In genomic region chr1:173821680-173822079, GRCh38 we compare ENCODE assay signal across 22 cellular contexts. TPM values are rescaled to one million over a fixed set of nuclear protein-coding genes. Genes with fewer than 3 reads are reported as not detected.
DNase-seq lines count a peak whose midpoint lies in the region; ATAC-seq and TF ChIP-seq lines count a peak whose summit lies in the region.
"Had no signal": no experiment of that assay in that cellular context is flagged by ENCODE, and none has a peak within 500 bp of the region (broad histone marks: within the 10 kb centered on the region; RNA-seq: fewer than 3 reads in every experiment).

No MANE protein-coding gene starts in this region.

- peaks cover 0 to 7% (median 0%) of the 10 kb centered on the region in 11 experiments; a peak in 2 of 22 replicates for H4K20me1 ChIP-seq in BLaER1 treated with 17β-estradiol and CSF1 and Interleukin-3, amounts not matched to agents 10 nM and 100 nM
- H4K20me1 ChIP-seq in PC-9 (ENCODE audit: insufficient read depth), result no peaks in the 10 kb centered on the region

- DNase-seq in Caco-2 (no peak), PC-9 (no peak), HuH-7.5 (ENCODE audit: low spot score) (no peak), NCI-H1092 treated with DMSO at 0.1 percent for 48 hours (lab: John Stamatoyannopoulos, UW) (no peak), Right ventricle myocardium superior (no peak)
- no peak for DNase-seq in central memory CD8-positive, alpha-beta T cell (ENCODE audit: low spot score in 2 of 2)
- DNase-seq: activated CD4-positive, alpha-beta T cell treated with anti-CD3 and anti-CD28 coated beads, Interleukin-2, amount 50 U/mL, for 1 hour; activated CD8-positive, alpha-beta memory T cell treated with anti-CD3 and anti-CD28 coated beads, Interleukin-2, amount 50 U/mL, for 4 hours; amygdala; NCI-H1092; NCI-H1930; NCI-H2227 treated with DMSO at 0.1 percent for 48 hours; NCI-H748 treated with DMSO at 0.1 percent for 48 hours; occipital lobe; SIG-M5; small intestine; stimulated activated CD4-positive, alpha-beta T cell treated with anti-CD3 and anti-CD28 coated beads, Interleukin-2, amount 100 ng/mL, for 24 hours had no signal

- BruUV-seq in Caco-2 (replicated peaks; lab: Mats Ljungman, UMichigan) (no TSS peak), PC-9 (replicated peaks; lab: Mats Ljungman, UMichigan) (no TSS peak)

- H3K9ac ChIP-seq in BLaER1 treated with 17β-estradiol and CSF1 and Interleukin-3, amounts not matched to agents 10 nM and 100 nM, result 0 out of 22 replicates have a peak overlapping the region, but pooled peaks of 1 of the 11 experiments have one; percentile 38

- peaks cover 18% of the 10 kb centered on the region; the same call in 1 of the 2 replicates for H3F3A ChIP-seq in PC-9 (ENCODE audit: insufficient read depth, low read depth)

- H3K27me3 Mint-ChIP-seq in Caco-2 (ENCODE audit: insufficient read depth, unreplicated experiment), result no peaks in the 10 kb centered on the region
- no peaks in the 10 kb centered on the region for H3K27me3 Mint-ChIP-seq in central memory CD8-positive, alpha-beta T cell
- H3K27me3 Mint-ChIP-seq: dendritic cell treated with granulocyte-macrophage colony-stimulating factor and Interleukin-4, amounts not matched to agents 40 ng/mL and 50 ng/mL, for 4 days had no signal

- peaks cover 0 to 27% (median 23%) of the 10 kb centered on the region in 11 experiments; a peak in 20 of 22 replicates for H3K9me3 ChIP-seq in BLaER1 treated with 17β-estradiol and CSF1 and Interleukin-3, amounts not matched to agents 10 nM and 100 nM (replicated peaks in 1 of 11)
- H3K9me3 ChIP-seq in Caco-2, result no peaks in the 10 kb centered on the region
- H3K9me3 ChIP-seq in PC-9 (ENCODE audit: insufficient read depth, low read depth), result no peaks in the 10 kb centered on the region
- H3K9me3 ChIP-seq: thoracic aorta had no signal

- peaks cover 33% of the 10 kb centered on the region for H3K4me1 Mint-ChIP-seq in Caco-2 (ENCODE audit: low read depth, unreplicated experiment)
- peaks cover 48% of the 10 kb centered on the region for H3K4me1 Mint-ChIP-seq in central memory CD8-positive, alpha-beta T cell

- no peaks in the 10 kb centered on the region for H3K9me2 ChIP-seq in PC-9 (ENCODE audit: insufficient read depth)

- H2AFZ ChIP-seq in PC-9, result no peak overlapping the region

- H3K9me3 Mint-ChIP-seq in Caco-2 (ENCODE audit: unreplicated experiment), result no peaks in the 10 kb centered on the region
- no peaks in the 10 kb centered on the region for H3K9me3 Mint-ChIP-seq in central memory CD8-positive, alpha-beta T cell
- H3K9me3 Mint-ChIP-seq: dendritic cell treated with granulocyte-macrophage colony-stimulating factor and Interleukin-4, amounts not matched to agents 40 ng/mL and 50 ng/mL, for 4 days; stimulated activated effector memory CD8-positive, alpha-beta T cell treated with anti-CD3 and anti-CD28 coated beads, Interleukin-12 subunit alpha, Interleukin-12 subunit beta, amount 100 ng/mL, for 72 hours had no signal

- ATAC-seq in central memory CD8-positive, alpha-beta T cell (replicated peaks; ENCODE audit: extremely low read depth, poor library complexity, severe bottlenecking), result no peak
- no peak for ATAC-seq in Right ventricle myocardium superior (ENCODE audit: poor library complexity)
- ATAC-seq: stimulated activated effector memory CD8-positive, alpha-beta T cell treated with anti-CD3 and anti-CD28 coated beads, Interleukin-12 subunit alpha, Interleukin-12 subunit beta, amount 100 ng/mL, for 72 hours had no signal

- H3K27ac Mint-ChIP-seq in Caco-2 (ENCODE audit: unreplicated experiment), result peak overlapping the region; percentile 13
- peak overlapping the region; percentile 49 for H3K27ac Mint-ChIP-seq in central memory CD8-positive, alpha-beta T cell (ENCODE audit: low read depth)
- H3K27ac Mint-ChIP-seq: dendritic cell treated with granulocyte-macrophage colony-stimulating factor and Interleukin-4, amounts not matched to agents 40 ng/mL and 50 ng/mL, for 4 days; stimulated activated effector memory CD8-positive, alpha-beta T cell treated with anti-CD3 and anti-CD28 coated beads, Interleukin-12 subunit alpha, Interleukin-12 subunit beta, amount 100 ng/mL, for 72 hours had no signal

- H3K4me3 ChIP-seq in BLaER1 treated with 17β-estradiol and CSF1 and Interleukin-3, amounts not matched to agents 10 nM and 100 nM, result 0 out of 20 replicates have a peak overlapping the region, but pooled peaks of 1 of the 10 experiments have one; percentile 8
- H3K4me3 ChIP-seq in Caco-2 (ENCODE audit: low read depth, low read length) (no peak overlapping the region), PC-9 (no peak overlapping the region; the same call in 1 of the 2 replicates)
- H3K4me3 ChIP-seq: thoracic aorta had no signal

- peaks cover 22 to 42% (median 39%) of the 10 kb centered on the region in 10 experiments for H3K4me1 ChIP-seq in BLaER1 treated with 17β-estradiol and CSF1 and Interleukin-3, amounts not matched to agents 10 nM and 100 nM
- H3K4me1 ChIP-seq in Caco-2, result peaks cover 16% of the 10 kb centered on the region
- peaks cover 17% of the 10 kb centered on the region for H3K4me1 ChIP-seq in PC-9 (replicated peaks; ENCODE audit: insufficient read depth)

- H3K4me3 Mint-ChIP-seq in Caco-2 (ENCODE audit: unreplicated experiment), result peak overlapping the region; percentile 100
- H3K4me3 Mint-ChIP-seq in central memory CD8-positive, alpha-beta T cell, result no peak overlapping the region
- H3K4me3 Mint-ChIP-seq: dendritic cell treated with granulocyte-macrophage colony-stimulating factor and Interleukin-4, amounts not matched to agents 40 ng/mL and 50 ng/mL, for 4 days had no signal

- H3K4me2 ChIP-seq in BLaER1 treated with 17β-estradiol and CSF1 and Interleukin-3, amounts not matched to agents 10 nM and 100 nM, result peak overlapping the region in 10 of 11 experiments; percentile 26 to 97 (median 87); a peak in 14 of 22 replicates
- 0 out of 2 replicates have a peak overlapping the region, but pooled peaks have one; percentile 95 for H3K4me2 ChIP-seq in PC-9

- CTCF ChIA-PET in Caco-2 (lab: Charles Lee), result no interaction called here
- CTCF ChIA-PET in PC-9 (lab: Charles Lee), result interaction anchor here (0.7 kb wide), 1 partner anchor 864 kb away, joined by 8 read pairs; no protein-coding TSS in a partner anchor

- POLR2A ChIA-PET in Caco-2 (lab: Charles Lee) (interaction anchor here (0.7 kb wide), 1 partner anchor 287 kb away, joined by 5 read pairs; no protein-coding TSS in a partner anchor), PC-9 (lab: Charles Lee; ENCODE audit: unreplicated experiment) (no interaction called here)

- H3K27me3 ChIP-seq in BLaER1 treated with 17β-estradiol and CSF1 and Interleukin-3, amounts not matched to agents 10 nM and 100 nM, result no peaks in the 10 kb centered on the region
- H3K27me3 ChIP-seq in Caco-2 (replicated peaks; ENCODE audit: control insufficient read depth, insufficient read depth, low read length), result no peaks in the 10 kb centered on the region
- no peaks in the 10 kb centered on the region for H3K27me3 ChIP-seq in PC-9 (ENCODE audit: insufficient read depth, low read depth)

- H3K79me2 ChIP-seq in PC-9 (ENCODE audit: low read depth), result peaks cover 66% of the 10 kb centered on the region

- no peak for TF ChIP-seq CTCF in Caco-2 (IDR thresholded peaks at IDR 0.05; ENCODE audit: insufficient read depth in 1 of 2, low read depth in 1 of 2, low read length in 1 of 2, severe bottlenecking in 1 of 2, unreplicated experiment in 1 of 2)
- no peak for TF ChIP-seq CTCF in PC-9 (conservative IDR thresholded peaks at IDR 0.05)

- no peak overlapping the region for H3K27ac ChIP-seq in BLaER1 treated with 17β-estradiol and CSF1 and Interleukin-3, amounts not matched to agents 10 nM and 100 nM
- no peak overlapping the region for H3K27ac ChIP-seq in PC-9
- H3K27ac ChIP-seq: thoracic aorta, VCaP had no signal

- H3K36me3 ChIP-seq in BLaER1 treated with 17β-estradiol and CSF1 and Interleukin-3, amounts not matched to agents 10 nM and 100 nM, result peaks cover 10 to 56% (median 45%) of the 10 kb centered on the region in 11 experiments
- H3K36me3 ChIP-seq in Caco-2 (ENCODE audit: control insufficient read depth, insufficient read depth, low read length) (no peaks in the 10 kb centered on the region), PC-9 (ENCODE audit: low read depth) (peaks cover 3% of the 10 kb centered on the region; the same call in 1 of the 2 replicates)
- H3K36me3 ChIP-seq: thoracic aorta had no signal

- H3K36me3 Mint-ChIP-seq in Caco-2 (ENCODE audit: insufficient read depth, unreplicated experiment), result peaks cover 52% of the 10 kb centered on the region
- peaks cover 10% of the 10 kb centered on the region for H3K36me3 Mint-ChIP-seq in central memory CD8-positive, alpha-beta T cell (ENCODE audit: insufficient read depth)

- intact Hi-C loops in Caco-2 (cut with micrococcal nuclease; ENCODE audit: unreplicated experiment) (no loop called here), PC-9 (cut with micrococcal nuclease; ENCODE audit: unreplicated experiment) (no loop called here), Right ventricle myocardium superior (cut with DNase I) (loop anchor here (5.0 to 10.0 kb wide), 2 partner anchors 389 to 1077 kb away; no protein-coding TSS in a partner anchor)

RNA-seq across cellular contexts. Expression of gene DARS2, which starts 2.8 kb away (rescaled TPM):
- total RNA-seq in Caco-2 (2022) (41.3 and 45.1 TPM in 2 replicates), PC-9 (2021) (15.0 and 18.3 TPM in 2 replicates), Right ventricle myocardium superior (12.9 TPM)

RNA-seq across cellular contexts. Expression of gene CENPL, which starts 3.0 kb away (rescaled TPM):
- total RNA-seq in Caco-2 (2022) (21.3 and 23.1 TPM in 2 replicates), PC-9 (2021) (14.4 and 19.5 TPM in 2 replicates), Right ventricle myocardium superior (2.6 TPM)

RNA-seq across cellular contexts. Expression of gene GAS5, which starts 46.1 kb away (rescaled TPM):
- total RNA-seq in Caco-2 (2022), result 559 and 641 TPM in 2 replicates
- 234 and 352 TPM in 2 replicates for total RNA-seq in PC-9 (2021)
- total RNA-seq in Right ventricle myocardium superior, result 50.2 TPM

RNA-seq across cellular contexts. Expression of gene ZBTB37, which starts 46.5 kb away (rescaled TPM):
- total RNA-seq in Caco-2 (2022) (8.1 and 8.4 TPM in 2 replicates), PC-9 (2021) (7.4 and 8.3 TPM in 2 replicates), Right ventricle myocardium superior (6.9 TPM)
